In the genomic region with DNA sequence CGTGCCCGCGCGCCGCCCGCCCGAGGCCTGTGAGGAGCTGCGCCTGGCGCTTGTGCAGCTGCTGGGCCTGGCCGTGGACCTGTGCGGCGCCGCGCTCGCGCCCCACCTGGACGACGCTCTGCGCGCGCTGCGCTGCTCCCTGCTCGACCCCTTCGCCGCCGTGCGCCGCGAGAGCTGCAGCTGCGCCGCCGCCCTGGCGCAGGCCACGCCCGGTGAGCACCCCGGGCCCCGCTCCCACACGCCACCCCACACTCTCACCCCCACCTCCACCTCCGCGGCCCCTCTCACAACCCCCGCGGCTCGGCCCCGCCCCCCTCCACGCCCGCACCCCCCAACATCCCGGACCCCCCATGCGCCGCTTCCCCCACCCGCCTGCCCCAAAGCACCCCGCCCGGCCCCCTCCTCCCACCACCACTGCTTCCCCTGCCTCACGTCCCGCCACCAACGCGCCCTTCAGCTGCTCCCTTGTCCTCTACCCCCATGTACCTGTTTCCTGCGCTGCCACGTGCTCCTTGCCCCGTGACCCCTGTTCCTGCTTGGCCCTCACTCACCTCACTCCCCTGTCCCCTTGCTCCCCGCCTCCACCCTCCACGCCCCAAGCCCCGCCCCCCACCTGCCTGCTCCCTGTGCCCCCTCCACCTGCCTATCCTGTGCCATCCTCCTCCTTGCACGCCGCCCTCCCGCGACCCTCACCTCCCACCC, we compare ENCODE assay signal across 8 cellular contexts. TPM values are rescaled to one million over a fixed set of nuclear protein-coding genes. Genes with fewer than 3 reads are reported as not detected.
DNase-seq lines count a peak whose midpoint lies in the region; ATAC-seq, FAIRE-seq and TF ChIP-seq lines count a peak whose summit lies in the region.

A gene (minus strand): TSS at position 178 of the 702 bp plus-strand sequence. CDS start 15,776 bp downstream, outside the sequence.

- peaks cover 7% of the 10 kb centered on the region; the same call in 1 of the 2 replicates for H3K9me2 ChIP-seq in GM23338 (ENCODE audit: insufficient read depth)

- intact Hi-C loops in esophagus muscularis mucosa (cut with DNase I), result no loop called here

- peaks cover 3% of the 10 kb centered on the region; the same call in 1 of the 2 replicates for H4K20me1 ChIP-seq in GM23338 (replicated peaks; ENCODE audit: insufficient read depth)

- H3K4me1 ChIP-seq in GM23338 (ENCODE audit: insufficient read depth) (peaks cover 7% of the 10 kb centered on the region; the same call in 1 of the 2 replicates), esophagus muscularis mucosa (peaks cover 28 to 46% (median 43%) of the 10 kb centered on the region in 4 donors), tibial nerve (peaks cover 0 to 32% (median 12%) of the 10 kb centered on the region in 4 donors)

- H3K79me2 ChIP-seq in GM23338 (replicated peaks; ENCODE audit: insufficient read depth), result peaks cover 84% of the 10 kb centered on the region

- H3K4me1 Mint-ChIP-seq in GM23338, result peaks cover 15% of the 10 kb centered on the region
- peaks cover 20 to 28% of the 10 kb centered on the region in 2 donors for H3K4me1 Mint-ChIP-seq in natural killer cell treated with Interleukin-12 subunit alpha and Interleukin-12 subunit beta and Interleukin-15 and Interleukin-18, amount 100 ng/mL, for 72 hours (ENCODE audit: low read depth in 2 of 2)

- H2AFZ ChIP-seq in GM23338, result no peak within 1 kb of the TSS

- H3K27ac ChIP-seq in GM23338 (ENCODE audit: low read depth) (no peak within 1 kb of the TSS), esophagus muscularis mucosa (replicated peaks in 1 of 4) (peak within 1 kb of the TSS; percentile 65 to 85 (median 76)), tibial nerve (peak within 1 kb of the TSS in 3 of 4 donors; percentile 50 to 76 (median 64))

- TF ChIP-seq CTCF in GM23338 (conservative IDR thresholded peaks at IDR 0.05; ENCODE audit: low read depth in 2 of 2) (no peak), esophagus muscularis mucosa (IDR thresholded peaks at IDR 0.05) (no peak), tibial nerve (IDR thresholded peaks at IDR 0.05) (no peak)

- TF ChIP-seq EP300 in esophagus muscularis mucosa (IDR thresholded peaks at IDR 0.05) (no peak), tibial nerve (IDR thresholded peaks at IDR 0.05) (no peak)

- H3K36me3 ChIP-seq in GM23338 (ENCODE audit: insufficient read depth), result peaks cover 17% of the 10 kb centered on the region; the same call in 1 of the 2 replicates
- peaks cover 6 to 33% (median 18%) of the 10 kb centered on the region in 4 donors for H3K36me3 ChIP-seq in esophagus muscularis mucosa
- peaks cover 0 to 38% (median 0%) of the 10 kb centered on the region in 3 donors for H3K36me3 ChIP-seq in tibial nerve

- H3K9me3 Mint-ChIP-seq in GM23338, result peaks cover 40% of the 10 kb centered on the region
- H3K9me3 Mint-ChIP-seq in natural killer cell treated with Interleukin-12 subunit alpha and Interleukin-12 subunit beta and Interleukin-15 and Interleukin-18, amount 100 ng/mL, for 72 hours, result no peaks in the 10 kb centered on the region

- peak within 1 kb of the TSS; percentile 89 for H3K27ac Mint-ChIP-seq in GM23338
- H3K27ac Mint-ChIP-seq in natural killer cell treated with Interleukin-12 subunit alpha and Interleukin-12 subunit beta and Interleukin-15 and Interleukin-18, amount 100 ng/mL, for 72 hours, result peak within 1 kb of the TSS; percentile 42 to 57

- H3K36me3 Mint-ChIP-seq in GM23338 (ENCODE audit: low read depth), result peaks cover 61% of the 10 kb centered on the region
- H3K36me3 Mint-ChIP-seq in natural killer cell treated with Interleukin-12 subunit alpha and Interleukin-12 subunit beta and Interleukin-15 and Interleukin-18, amount 100 ng/mL, for 72 hours, result peaks cover 22% of the 10 kb centered on the region

- H3F3A ChIP-seq in GM23338 (replicated peaks; ENCODE audit: low read depth), result no peaks in the 10 kb centered on the region

- FAIRE-seq in GM12891 (lab: Jason Lieb, UNC), result peak; percentile 93

- WGBS in esophagus muscularis mucosa, result 2% methylated on average over 8 of the region's 66 CpGs
- WGBS in tibial nerve, 2 donors, result 1 to 3% methylated on average over 12 to 40 of the region's 66 CpGs

- peak within 1 kb of the TSS; percentile 69 for H3K4me3 ChIP-seq in GM23338
- H3K4me3 ChIP-seq in esophagus muscularis mucosa, result peak within 1 kb of the TSS; percentile 87 to 99 (median 96)
- peak within 1 kb of the TSS; percentile 62 to 93 (median 78) for H3K4me3 ChIP-seq in tibial nerve

- no peaks in the 10 kb centered on the region for H3K27me3 ChIP-seq in GM23338 (ENCODE audit: insufficient read depth)
- H3K27me3 ChIP-seq in esophagus muscularis mucosa, result no peaks in the 10 kb centered on the region
- no peaks in the 10 kb centered on the region for H3K27me3 ChIP-seq in tibial nerve

- peak; percentile 41 for ATAC-seq in GM23338
- ATAC-seq in natural killer cell treated with Interleukin-12 subunit alpha and Interleukin-12 subunit beta and Interleukin-15 and Interleukin-18, amount 100 ng/mL, for 72 hours, result peak; percentile 45 to 65

- peak within 1 kb of the TSS; percentile 89 for H3K4me2 ChIP-seq in GM23338

- peak; percentile 83 for DNase-seq in GM12891 (ENCODE audit: insufficient read length, low spot score)
- DNase-seq in GM23338 (ENCODE audit: low spot score), result peak; percentile 73
- peak; percentile 36 for DNase-seq in LHCN-M2 (ENCODE audit: low read depth)
- peak; percentile 76 for DNase-seq in activated CD8-positive, alpha-beta memory T cell treated with anti-CD3 and anti-CD28 coated beads for 24 hours
- no peak for DNase-seq in esophagus muscularis mucosa (ENCODE audit: extremely low spot score)
- no peak for DNase-seq in natural killer cell treated with Interleukin-12 subunit alpha and Interleukin-12 subunit beta and Interleukin-15 and Interleukin-18, amount 100 ng/mL, for 72 hours (ENCODE audit: low spot score)
- DNase-seq in tibial nerve (ENCODE audit: low spot score in 2 of 2), result no peak
- no peak for DNase-seq in DMS153 treated with DMSO at 0.1 percent for 48 hours (lab: John Stamatoyannopoulos, UW; ENCODE audit: unreplicated experiment)

- H3K9me3 ChIP-seq in esophagus muscularis mucosa (no peaks in the 10 kb centered on the region), tibial nerve (no peaks in the 10 kb centered on the region)

- TF ChIP-seq POLR2A in GM12891 (IDR thresholded peaks at IDR 0.05; ENCODE audit: low read depth, low read length) (no peak), esophagus muscularis mucosa (IDR thresholded peaks at IDR 0.05; ENCODE audit: low read depth) (no peak), tibial nerve (IDR thresholded peaks at IDR 0.05) (no peak)

- peaks cover 28% of the 10 kb centered on the region for H3K27me3 Mint-ChIP-seq in GM23338 (ENCODE audit: insufficient read depth, low read depth, poor library complexity)
- H3K27me3 Mint-ChIP-seq in natural killer cell treated with Interleukin-12 subunit alpha and Interleukin-12 subunit beta and Interleukin-15 and Interleukin-18, amount 100 ng/mL, for 72 hours, result no peaks in the 10 kb centered on the region

- H3K4me3 Mint-ChIP-seq in GM23338, result peak within 1 kb of the TSS; percentile 89
- peak within 1 kb of the TSS; percentile 90 for H3K4me3 Mint-ChIP-seq in natural killer cell treated with Interleukin-12 subunit alpha and Interleukin-12 subunit beta and Interleukin-15 and Interleukin-18, amount 100 ng/mL, for 72 hours

TF ChIP-seq in GM12891, 5 proteins besides CTCF, POLR2A, EP300 and RAD21:
- TF ChIP-seq POU2F2 (IDR thresholded peaks at IDR 0.05; ENCODE audit: low read depth, low read length) (no peak), TAF1 (IDR thresholded peaks at IDR 0.05; ENCODE audit: low read depth, low read length) (0 out of 2 replicates have a peak, but pooled peaks have one; percentile 29)

TF ChIP-seq in GM23338, 12 proteins besides CTCF, POLR2A, EP300 and RAD21:
- TF ChIP-seq STAT1 (IDR thresholded peaks at IDR 0.05; ENCODE audit: unreplicated experiment), result no peak
- TF ChIP-seq ZNF331 (CRISPR knock-in tag; IDR thresholded peaks at IDR 0.05; ENCODE audit: low read depth), result no peak
- TF ChIP-seq ZNF114 (CRISPR knock-in tag; IDR thresholded peaks at IDR 0.05), result no peak

RNA-seq across cellular contexts. Expression of the gene that starts here (rescaled TPM):
- polyA plus RNA-seq in GM12891 (2012; ENCODE audit: low read depth, missing spikeins), result 15.4 TPM
- total RNA-seq in GM23338 (2014; rRNA removed; shearing (Covaris generic)), result 34.7 and 36.7 TPM in 2 replicates
- 30.6 and 35.7 TPM in 2 replicates for polyA plus RNA-seq in GM23338 (2016; fragmentation: Nextera tagmentation; extraction: Ambion mirVana)
- total RNA-seq in LHCN-M2 (2014; rRNA removed) (21.0 and 23.0 TPM in 2 replicates), esophagus muscularis mucosa (10 to 100 TPM; 15.4 to 46.9 (median 31.4) TPM), tibial nerve (10 to 100 TPM in 1 of 4 donors, 1 to 10 TPM in 3; 2.7 to 12.3 (median 4.8) TPM)
- polyA plus RNA-seq in LHCN-M2 (2012), result 33.2 TPM
- total RNA-seq in natural killer cell treated with Interleukin-12 subunit alpha and Interleukin-12 subunit beta and Interleukin-15 and Interleukin-18, amount 100 ng/mL, for 72 hours, result 10 to 100 TPM in 1 of 2 donors, 1 to 10 TPM in 1; 9.8 to 31.9 TPM

Comparison
In these comparisons a context has a peak if more than half of its experiments do, and no peak if none do; other contexts are left out.
1. DNase-seq: peak in GM12891 (single experiment), GM23338 (single experiment), LHCN-M2 (single experiment) and activated CD8-positive, alpha-beta memory T cell treated with anti-CD3 and anti-CD28 coated beads for 24 hours (single experiment); none in esophagus muscularis mucosa (single experiment), natural killer cell treated with Interleukin-12 subunit alpha and Interleukin-12 subunit beta and Interleukin-15 and Interleukin-18, amount 100 ng/mL, for 72 hours (single experiment), tibial nerve (0 of 2) and DMS153 treated with DMSO at 0.1 percent for 48 hours (single experiment).
2. Peak in every context shown above with its lines, with median percentiles within 50 percentile points of each other: H3K4me3 ChIP-seq.